Comparison of ENCODE assay signal across 16 cellular contexts in the genomic region with DNA sequence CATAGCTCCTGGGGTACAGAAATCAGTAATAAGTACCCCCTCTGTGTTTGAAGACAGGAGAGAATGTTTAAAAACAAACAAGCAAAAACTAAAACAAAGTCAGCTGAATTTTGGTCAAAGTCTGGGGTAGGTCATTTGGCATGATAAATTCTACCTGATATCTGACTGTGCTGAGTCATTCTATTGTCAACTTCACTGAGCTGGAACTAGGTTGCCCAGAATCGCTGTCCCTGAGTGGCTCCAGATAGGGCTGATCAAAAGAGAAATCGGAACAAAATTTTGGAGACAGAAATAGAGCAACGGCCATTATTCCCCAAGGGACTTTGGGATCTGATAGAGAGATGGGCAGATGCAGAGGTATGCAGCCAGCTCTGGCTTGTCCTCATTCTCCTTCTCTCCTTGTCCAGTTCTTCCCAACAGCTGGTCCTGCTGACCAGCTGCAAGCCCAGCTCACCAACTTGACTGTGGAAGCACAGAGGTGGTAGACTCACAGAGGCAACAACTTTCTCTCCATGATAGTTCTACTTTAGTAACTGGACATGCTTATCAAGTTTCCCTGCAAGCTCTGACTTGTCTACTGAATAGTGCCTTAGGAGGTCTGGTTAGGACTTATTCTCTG. TPM values are rescaled to one million over a fixed set of nuclear protein-coding genes. Genes with fewer than 3 reads are reported as not detected.
DNase-seq lines count a peak whose midpoint lies in the region; ATAC-seq and TF ChIP-seq lines count a peak whose summit lies in the region.
"Had no signal": no experiment of that assay in that cellular context is flagged by ENCODE, and none has a peak within 500 bp of the region (broad histone marks: within the 10 kb centered on the region; RNA-seq: fewer than 3 reads in every experiment).

No MANE protein-coding gene starts in this region.

- no peaks in the 10 kb centered on the region for H3F3A ChIP-seq in smooth muscle cell (ENCODE audit: low read depth)

- no peak overlapping the region for H3K4me3 Mint-ChIP-seq in natural killer cell
- H3K4me3 Mint-ChIP-seq: naive thymus-derived CD8-positive, alpha-beta T cell had no signal

- H3K27ac Mint-ChIP-seq in natural killer cell = no peak overlapping the region
- H3K27ac Mint-ChIP-seq: naive thymus-derived CD8-positive, alpha-beta T cell had no signal

- no peak overlapping the region for H3K18ac ChIP-seq in neuronal stem cell (ENCODE audit: low read length)

- no peaks in the 10 kb centered on the region for H3K36me3 Mint-ChIP-seq in natural killer cell
- H3K36me3 Mint-ChIP-seq: naive thymus-derived CD8-positive, alpha-beta T cell had no signal

- H3K14ac ChIP-seq in neuronal stem cell (ENCODE audit: low read length) = no peak overlapping the region

- H3K9ac ChIP-seq in smooth muscle cell (ENCODE audit: low read depth) (no peak overlapping the region), neuronal stem cell (ENCODE audit: low read depth, low read length, poor library complexity) (no peak overlapping the region)

- H3K27me3 Mint-ChIP-seq in natural killer cell (ENCODE audit: low read depth in 2 of 2) = peaks cover 3 to 7% of the 10 kb centered on the region in 2 donors

- DNase-seq in dermis microvascular lymphatic vessel endothelial cell (ENCODE audit: low read depth in 2 of 2) = peak; percentile 17 to 42
- no peak for DNase-seq in smooth muscle cell (lab: John Stamatoyannopoulos, UW; ENCODE audit: unreplicated experiment)
- no peak for DNase-seq in natural killer cell
- no peak for DNase-seq in adrenal gland
- no peak for DNase-seq in neuronal stem cell (ENCODE audit: low spot score)
- DNase-seq in NCI-H187 treated with DMSO at 0.1 percent for 48 hours (lab: John Stamatoyannopoulos, UW) = no peak
- DNase-seq: naive thymus-derived CD8-positive, alpha-beta T cell; NCI-H146; NCI-H226 had no signal

- H4K8ac ChIP-seq in neuronal stem cell (ENCODE audit: low read depth, low read length) = no peak overlapping the region

- no peak overlapping the region for H2BK15ac ChIP-seq in neuronal stem cell (ENCODE audit: low read length)

- TF ChIP-seq POLR2A in adrenal gland (IDR thresholded peaks at IDR 0.05) = no peak

- ATAC-seq in GM21723 (IDR thresholded peaks at IDR 0.05; ENCODE audit: unreplicated experiment) (peak; percentile 39), HG03571 (IDR thresholded peaks at IDR 0.05; ENCODE audit: unreplicated experiment) (peak; percentile 33), natural killer cell (no peak)
- ATAC-seq: naive thymus-derived CD8-positive, alpha-beta T cell had no signal

- H3K4me1 Mint-ChIP-seq in natural killer cell = no peaks in the 10 kb centered on the region

- H3K4ac ChIP-seq in neuronal stem cell (ENCODE audit: low read length) = no peak overlapping the region

- peaks cover 39% of the 10 kb centered on the region for H3K27me3 ChIP-seq in smooth muscle cell (ENCODE audit: low read depth)
- H3K27me3 ChIP-seq in adrenal gland = no peaks in the 10 kb centered on the region
- H3K27me3 ChIP-seq in neuronal stem cell (ENCODE audit: control insufficient read depth in 3 of 3, insufficient read depth in 3 of 3, low read depth in 1 of 3, low read length in 3 of 3) = no peaks in the 10 kb centered on the region
- H3K27me3 ChIP-seq: ascending aorta had no signal

- H2BK12ac ChIP-seq in neuronal stem cell (ENCODE audit: low read length) = no peak overlapping the region

- intact Hi-C loops in natural killer cell (cut with micrococcal nuclease) (no loop called here), adrenal gland (cut with DNase I) (no loop called here)

- no peak overlapping the region for H2BK120ac ChIP-seq in neuronal stem cell (ENCODE audit: low read depth, low read length)

- H3K9me3 ChIP-seq in smooth muscle cell (replicated peaks; ENCODE audit: low read depth) = no peaks in the 10 kb centered on the region
- no peaks in the 10 kb centered on the region for H3K9me3 ChIP-seq in adrenal gland (replicated peaks in 1 of 3)
- no peaks in the 10 kb centered on the region for H3K9me3 ChIP-seq in neuronal stem cell (replicated peaks in 1 of 2; ENCODE audit: control insufficient read depth in 2 of 2, insufficient read depth in 1 of 2, low read depth in 1 of 2, low read length in 2 of 2)
- H3K9me3 ChIP-seq: ascending aorta, thoracic aorta had no signal

- no peak overlapping the region for H2AK5ac ChIP-seq in neuronal stem cell (ENCODE audit: low read depth, low read length)

- no peak overlapping the region for H2BK5ac ChIP-seq in neuronal stem cell (ENCODE audit: low read length)

- no peak overlapping the region for H3K27ac ChIP-seq in smooth muscle cell (ENCODE audit: low read depth)
- peak overlapping the region in 1 of 5 donors; percentile 65 for H3K27ac ChIP-seq in adrenal gland
- no peak overlapping the region for H3K27ac ChIP-seq in neuronal stem cell (replicated peaks; ENCODE audit: low read length)
- H3K27ac ChIP-seq: ascending aorta, thoracic aorta had no signal

- H3K4me2 ChIP-seq in smooth muscle cell = peak overlapping the region; percentile 51
- H3K4me2 ChIP-seq in neuronal stem cell (ENCODE audit: insufficient read depth, low read length, poor library complexity, severe bottlenecking) = no peak overlapping the region

- H3K9me3 Mint-ChIP-seq in natural killer cell = no peaks in the 10 kb centered on the region
- H3K9me3 Mint-ChIP-seq: naive thymus-derived CD8-positive, alpha-beta T cell had no signal

- H3K36me3 ChIP-seq in smooth muscle cell (ENCODE audit: low read depth) (no peaks in the 10 kb centered on the region), adrenal gland (replicated peaks in 1 of 2) (no peaks in the 10 kb centered on the region), neuronal stem cell (replicated peaks in 1 of 2; ENCODE audit: control insufficient read depth in 2 of 2, insufficient read depth in 2 of 2, low read length in 2 of 2) (no peaks in the 10 kb centered on the region)
- H3K36me3 ChIP-seq: ascending aorta, thoracic aorta had no signal

- 82% methylated on average over 3 of the region's 3 CpGs for whole genome bisulfite sequencing in smooth muscle cell (ENCODE audit: low lambda C conversion rate)
- WGBS in adrenal gland, 4 donors = 40 to 64% (median 51%) methylated on average over 3 of the region's 3 CpGs
- WGBS in neuronal stem cell (ENCODE audit: extremely low coverage in 2 of 2, insufficient read length in 2 of 2, insufficient replicate concordance in 1 of 2), 2 donors = no CpG with 5 or more reads among the region's 3 CpGs

- no peak overlapping the region for H4K91ac ChIP-seq in neuronal stem cell (ENCODE audit: low read depth, low read length, poor library complexity)

- H4K20me1 ChIP-seq in smooth muscle cell (ENCODE audit: low read depth) = no peaks in the 10 kb centered on the region

- H3K79me2 ChIP-seq in smooth muscle cell (ENCODE audit: low read depth) = no peaks in the 10 kb centered on the region

- H3K23ac ChIP-seq in neuronal stem cell (ENCODE audit: low read depth, low read length, poor library complexity) = no peak overlapping the region

- no peaks in the 10 kb centered on the region for H3K4me1 ChIP-seq in smooth muscle cell (ENCODE audit: low read depth)
- H3K4me1 ChIP-seq in adrenal gland (replicated peaks in 1 of 2) = peaks cover 0 to 7% of the 10 kb centered on the region in 2 donors
- H3K4me1 ChIP-seq in neuronal stem cell (ENCODE audit: control insufficient read depth in 2 of 2, insufficient read depth in 1 of 2, low read depth in 1 of 2, low read length in 2 of 2) = no peaks in the 10 kb centered on the region
- H3K4me1 ChIP-seq: ascending aorta had no signal

- TF ChIP-seq CTCF in smooth muscle cell (IDR thresholded peaks at IDR 0.05; ENCODE audit: borderline replicate concordance, insufficient read depth, poor library complexity, severe bottlenecking) = no peak
- no peak for TF ChIP-seq CTCF in natural killer cell (IDR thresholded peaks at IDR 0.05)
- no peak for TF ChIP-seq CTCF in adrenal gland (IDR thresholded peaks at IDR 0.05)

- H3K4me3 ChIP-seq in smooth muscle cell (no peak overlapping the region), adrenal gland (no peak overlapping the region), neuronal stem cell (ENCODE audit: low read length in 2 of 2) (no peak overlapping the region)
- H3K4me3 ChIP-seq: ascending aorta, lung, skin epidermis, thoracic aorta had no signal

- no peak overlapping the region for H2AFZ ChIP-seq in smooth muscle cell (ENCODE audit: low read depth)
- no peak overlapping the region for H2AFZ ChIP-seq in neuronal stem cell (ENCODE audit: low read length)

- H3K79me1 ChIP-seq in neuronal stem cell (ENCODE audit: low read depth, low read length) = no peaks in the 10 kb centered on the region

RNA-seq across cellular contexts. Expression of a gene that starts 57.3 kb away (rescaled TPM):
- 5.0 and 9.2 TPM in 2 replicates for total RNA-seq in dermis microvascular lymphatic vessel endothelial cell
- total RNA-seq in smooth muscle cell = not detected in 2 replicates
- not detected in 2 replicates for polyA plus RNA-seq in smooth muscle cell
- not detected for total RNA-seq in natural killer cell
- total RNA-seq in adrenal gland = 1 to 10 TPM in 7 of 8 donors, under 1 TPM in 1; 0.24 to 4.8 (median 1.8) TPM
- 1 to 10 TPM in 2 of 3 donors, under 1 TPM in 1; 0.93 to 1.3 (median 1.1) TPM for polyA plus RNA-seq in adrenal gland
- 0.11 TPM for polyA plus RNA-seq in neuronal stem cell (2013, experiment 1 of 2)
- 0.12 TPM for polyA plus RNA-seq in neuronal stem cell (2013, experiment 2 of 2)
- total RNA-seq: H4; naive thymus-derived CD8-positive, alpha-beta T cell had no signal

Comparison
In these comparisons a context has a peak if more than half of its experiments do, and no peak if none do; other contexts are left out.
1. ATAC-seq: peak in GM21723 (single experiment) and HG03571 (single experiment); none in natural killer cell (0 of 3).
2. DNase-seq: peak in dermis microvascular lymphatic vessel endothelial cell (2 of 2); none in smooth muscle cell (single experiment), natural killer cell (single experiment), adrenal gland (0 of 7), neuronal stem cell (single experiment) and NCI-H187 treated with DMSO at 0.1 percent for 48 hours (single experiment).